ENCODE assay signal across 8 cellular contexts in genomic region chr16:18387767-18388166, GRCh38. TPM values are rescaled to one million over a fixed set of nuclear protein-coding genes. Genes with fewer than 3 reads are reported as not detected.
DNase-seq lines count a peak whose midpoint lies in the region; ATAC-seq, FAIRE-seq and TF ChIP-seq lines count a peak whose summit lies in the region.
"Not testable (repeated sequence)": the region's sequence is repeated elsewhere in the genome, so short reads cannot be mapped to it uniquely, and the experiment has no call there.
"Had no signal": no experiment of that assay in that cellular context is flagged by ENCODE, and none has a peak within 500 bp of the region (broad histone marks: within the 10 kb centered on the region; RNA-seq: fewer than 3 reads in every experiment).

No MANE protein-coding gene starts in this region.

- not testable (repeated sequence) for TF ChIP-seq CTCF in Panc1 (IDR thresholded peaks at IDR 0.05); HepG2 (CRISPR knock-in tag; IDR thresholded peaks at IDR 0.05)

- not testable (repeated sequence) for TF ChIP-seq EP300 in HepG2 (IDR thresholded peaks at IDR 0.05; ENCODE audit: low read depth in 2 of 2, low read length in 2 of 2); HepG2 (CRISPR knock-in tag; IDR thresholded peaks at IDR 0.05; ENCODE audit: borderline replicate concordance)

- WGBS in right cardiac atrium: no CpG with 5 or more reads among the region's 43 CpGs
- no CpG with 5 or more reads among the region's 43 CpGs for WGBS in HepG2 (ENCODE audit: low lambda C conversion rate)
- no CpG with 5 or more reads among the region's 43 CpGs for WGBS in aorta, 2 donors

- not testable (repeated sequence) for H3K9ac ChIP-seq in HepG2 (ENCODE audit: insufficient read depth, low read depth, low read length)

- not testable (repeated sequence) for TF ChIP-seq RAD21 in HepG2 (CRISPR knock-in tag; IDR thresholded peaks at IDR 0.05)

- H3K4me3 ChIP-seq in Panc1 (ENCODE audit: low read depth in 2 of 2, low read length in 2 of 2); right cardiac atrium (ENCODE audit: low read length); HepG2 (replicated peaks in 1 of 3; ENCODE audit: insufficient read depth in 1 of 3, low read depth in 2 of 3, low read length in 3 of 3); naive thymus-derived CD4-positive, alpha-beta T cell (ENCODE audit: low read length); aorta (ENCODE audit: low read length in 2 of 2): not testable (repeated sequence)

- H3K4me1 Mint-ChIP-seq in naive thymus-derived CD4-positive, alpha-beta T cell; stimulated activated naive CD8-positive, alpha-beta T cell treated with anti-CD3 and anti-CD28 coated beads, Interleukin-15, amount 100 ng/mL, for 72 hours: not testable (repeated sequence)

- intact Hi-C loops in Panc1 (cut with micrococcal nuclease; ENCODE audit: unreplicated experiment); right cardiac atrium (cut with DNase I); HepG2 (cut with micrococcal nuclease; ENCODE audit: unreplicated experiment); naive thymus-derived CD4-positive, alpha-beta T cell (cut with micrococcal nuclease); aorta (cut with DNase I): not testable (repeated sequence)

- ATAC-seq in Panc1 (peak; percentile 67), esophagus mucosa (peak; percentile 27), right cardiac atrium (peak; percentile 45 to 46), HepG2 (peak; percentile 14), aorta (ENCODE audit: low FRiP score) (peak; percentile 52)
- ATAC-seq in naive thymus-derived CD4-positive, alpha-beta T cell: peak; percentile 12
- peak; percentile 14 for ATAC-seq in stimulated activated naive CD8-positive, alpha-beta T cell treated with anti-CD3 and anti-CD28 coated beads, Interleukin-15, amount 100 ng/mL, for 72 hours

- H3K4me2 ChIP-seq in HepG2 (ENCODE audit: low read depth, low read length): not testable (repeated sequence)

- DNase-seq in Panc1 (ENCODE audit: low read depth, low spot score); right cardiac atrium; HepG2 (ENCODE audit: low spot score); naive thymus-derived CD4-positive, alpha-beta T cell; stimulated activated naive CD8-positive, alpha-beta T cell treated with anti-CD3 and anti-CD28 coated beads, Interleukin-15, amount 100 ng/mL, for 72 hours; aorta: not testable (repeated sequence)

- not testable (repeated sequence) for H2AFZ ChIP-seq in HepG2 (ENCODE audit: low read length)

- H3K27me3 ChIP-seq in Panc1 (ENCODE audit: control insufficient read depth, insufficient read depth, low read length); right cardiac atrium (ENCODE audit: control insufficient read depth, insufficient read depth); HepG2 (ENCODE audit: control insufficient read depth in 1 of 2, insufficient read depth in 2 of 2, low read length in 2 of 2); naive thymus-derived CD4-positive, alpha-beta T cell (ENCODE audit: control insufficient read depth in 2 of 2, insufficient read depth in 2 of 2, low read length in 2 of 2); aorta (ENCODE audit: control insufficient read depth in 1 of 2, insufficient read depth in 2 of 2, low read length in 1 of 2): not testable (repeated sequence)

- CTCF ChIA-PET in Panc1 (lab: Charles Lee); HepG2 (lab: Yijun Ruan, JAX; ENCODE audit: low intra/inter-chr PET ratio, low total read pairs); naive thymus-derived CD4-positive, alpha-beta T cell (lab: Charles Lee): not testable (repeated sequence)

- H4K20me1 ChIP-seq in HepG2 (ENCODE audit: insufficient read depth, low read length): not testable (repeated sequence)

- TF ChIP-seq POLR2A in HepG2 (IDR thresholded peaks at IDR 0.05; ENCODE audit: insufficient read depth in 1 of 2, low read depth in 2 of 2, low read length in 2 of 2): not testable (repeated sequence)

- H3K4me3 Mint-ChIP-seq in naive thymus-derived CD4-positive, alpha-beta T cell; stimulated activated naive CD8-positive, alpha-beta T cell treated with anti-CD3 and anti-CD28 coated beads, Interleukin-15, amount 100 ng/mL, for 72 hours: not testable (repeated sequence)

- H3K27ac ChIP-seq in Panc1 (ENCODE audit: low read length); right cardiac atrium (ENCODE audit: low read length); HepG2 (ENCODE audit: extremely low read length, insufficient read depth, low read length); naive thymus-derived CD4-positive, alpha-beta T cell (ENCODE audit: low read depth, low read length); aorta (ENCODE audit: low read depth in 1 of 2, low read length in 2 of 2): not testable (repeated sequence)

- not testable (repeated sequence) for FAIRE-seq in HepG2 (lab: Jason Lieb, UNC)

- H3K36me3 ChIP-seq in Panc1 (ENCODE audit: control insufficient read depth, insufficient read depth, low read length); HepG2 (replicated peaks in 1 of 2; ENCODE audit: control insufficient read depth in 1 of 2, insufficient read depth in 2 of 2, low read length in 2 of 2); naive thymus-derived CD4-positive, alpha-beta T cell (ENCODE audit: control insufficient read depth in 2 of 3, insufficient read depth in 3 of 3, low read length in 3 of 3); aorta (ENCODE audit: control insufficient read depth in 1 of 2, insufficient read depth in 2 of 2, low read length in 1 of 2): not testable (repeated sequence)

- not testable (repeated sequence) for BruUV-seq in Panc1 (replicated peaks; lab: Mats Ljungman, UMichigan)
- BruUV-seq in HepG2 (replicated peaks; lab: Mats Ljungman, UMichigan): TSS peak; percentile 46

- not testable (repeated sequence) for H3K27ac Mint-ChIP-seq in naive thymus-derived CD4-positive, alpha-beta T cell; stimulated activated naive CD8-positive, alpha-beta T cell treated with anti-CD3 and anti-CD28 coated beads, Interleukin-15, amount 100 ng/mL, for 72 hours

- POLR2A ChIA-PET in Panc1 (lab: Charles Lee); HepG2 (lab: Yijun Ruan, JAX); naive thymus-derived CD4-positive, alpha-beta T cell (lab: Charles Lee): not testable (repeated sequence)

- in situ Hi-C loops in Panc1 (cut with HindIII; ENCODE audit: low pct_unique_long_range_greater_than_20kb, low sequenced_read_pairs); HepG2 (cut with HindIII; ENCODE audit: extremely low pct_ligation_motif_present, low pct_unique_long_range_greater_than_20kb): not testable (repeated sequence)

- H3K27me3 Mint-ChIP-seq in naive thymus-derived CD4-positive, alpha-beta T cell; stimulated activated naive CD8-positive, alpha-beta T cell treated with anti-CD3 and anti-CD28 coated beads, Interleukin-15, amount 100 ng/mL, for 72 hours: not testable (repeated sequence)

- H3K36me3 Mint-ChIP-seq in naive thymus-derived CD4-positive, alpha-beta T cell: not testable (repeated sequence)

- not testable (repeated sequence) for H3K9me3 Mint-ChIP-seq in naive thymus-derived CD4-positive, alpha-beta T cell; stimulated activated naive CD8-positive, alpha-beta T cell treated with anti-CD3 and anti-CD28 coated beads, Interleukin-15, amount 100 ng/mL, for 72 hours

- not testable (repeated sequence) for H3K79me2 ChIP-seq in HepG2 (ENCODE audit: insufficient read depth, low read length)

- not testable (repeated sequence) for H3K4me1 ChIP-seq in Panc1 (ENCODE audit: control insufficient read depth, insufficient read depth, low read length); right cardiac atrium (ENCODE audit: control insufficient read depth, insufficient read depth, low read length); HepG2 (ENCODE audit: insufficient read depth, low read length); naive thymus-derived CD4-positive, alpha-beta T cell (ENCODE audit: control insufficient read depth in 2 of 2, insufficient read depth in 2 of 2, low read length in 2 of 2); aorta (ENCODE audit: control insufficient read depth in 1 of 2, insufficient read depth in 2 of 2, low read length in 2 of 2)

- not testable (repeated sequence) for H3K9me3 ChIP-seq in Panc1 (ENCODE audit: control insufficient read depth, insufficient read depth, low read depth, low read length); right cardiac atrium (ENCODE audit: control insufficient read depth, low read length); HepG2 (ENCODE audit: low read length); naive thymus-derived CD4-positive, alpha-beta T cell (ENCODE audit: control insufficient read depth in 2 of 3, low read length in 3 of 3); aorta (ENCODE audit: control insufficient read depth, low read length)

RNA-seq across cellular contexts. Expression of gene NPIPA8, which starts 51.2 kb away (rescaled TPM):
- total RNA-seq in Panc1 (2021; ENCODE audit: unreplicated experiment) (0.18 TPM), esophagus mucosa (5.8 TPM), right cardiac atrium (under 1 TPM in 3 of 4 donors, not detected in 1; 0.15 to 0.53 (median 0.29) TPM), HepG2 (2016; rRNA removed; fragmentation: Illumina TruSeq; extraction: Trizol) (0.24 TPM in 2 replicates), aorta (1 to 10 TPM; 1.7 to 2.2 TPM)
- polyA plus RNA-seq in Panc1 (2012; ENCODE audit: insufficient read length): 0.24 TPM
- polyA plus RNA-seq in right cardiac atrium (3.9 TPM), HepG2 (2011; rRNA removed) (0.34 and 0.38 TPM in 2 replicates), aorta (10 to 100 TPM in 1 of 2 donors, 1 to 10 TPM in 1; 4.0 to 41.6 TPM)
- total RNA-seq in HepG2 (2016; cell fraction: cytosol; rRNA removed; fragmentation: Illumina TruSeq; extraction: Trizol; ENCODE audit: low read depth): 0.71 TPM in 2 replicates
- total RNA-seq in HepG2 (2016; cell fraction: insoluble cytoplasmic fraction; rRNA removed; fragmentation: Illumina TruSeq; extraction: Trizol): 0.19 and 0.41 TPM in 2 replicates
- 0.25 and 0.38 TPM in 2 replicates for total RNA-seq in HepG2 (2016; cell fraction: membrane; rRNA removed; fragmentation: Illumina TruSeq; extraction: Trizol)
- 0.25 and 1.1 TPM in 2 replicates for total RNA-seq in HepG2 (2016; cell fraction: nucleus; rRNA removed; fragmentation: Illumina TruSeq; extraction: Trizol)
- polyA plus RNA-seq in HepG2 (2011; cell fraction: cytosol; rRNA removed): 12.0 and 19.0 TPM in 2 replicates
- 0.85 and 1.4 TPM in 2 replicates for polyA plus RNA-seq in HepG2 (2011; cell fraction: nucleus; rRNA removed)
- 0.35 and 0.57 TPM in 2 replicates for polyA plus RNA-seq in HepG2 (2012)
- 0.77 TPM in 1 of 2 replicates, not detected in the other for polyA plus RNA-seq in HepG2 (2016; cell fraction: cytosol; fragmentation: Illumina TruSeq; extraction: Trizol; ENCODE audit: low read depth)
- 0.47 TPM in 1 of 2 replicates, not detected in the other for polyA plus RNA-seq in HepG2 (2016; cell fraction: insoluble cytoplasmic fraction; fragmentation: Illumina TruSeq; extraction: Trizol; ENCODE audit: low read depth)
- 0.13 and 0.27 TPM in 2 replicates for polyA plus RNA-seq in HepG2 (2016; cell fraction: membrane; fragmentation: Illumina TruSeq; extraction: Trizol; ENCODE audit: low read depth)
- polyA plus RNA-seq in HepG2 (2016; cell fraction: nucleus; fragmentation: Illumina TruSeq; extraction: Trizol; ENCODE audit: insufficient read depth, low read depth): 1.2 and 2.4 TPM in 2 replicates
- 0.22 and 0.23 TPM in 2 replicates for polyA minus RNA-seq in HepG2 (2011; rRNA and poly(A)+ RNA removed; ENCODE audit: low replicate concordance)
- 0.49 TPM in 1 of 2 replicates, not detected in the other for polyA minus RNA-seq in HepG2 (2011; cell fraction: cytosol; rRNA and poly(A)+ RNA removed)
- polyA minus RNA-seq in HepG2 (2011; cell fraction: nucleus; rRNA and poly(A)+ RNA removed): 0.50 and 1.5 TPM in 2 replicates
- 10 to 100 TPM in 2 of 5 experiments, 1 to 10 TPM in 1, not detected in 2; 1.0 to 87.6 (median 67.6) TPM for total RNA-seq in naive thymus-derived CD4-positive, alpha-beta T cell
- polyA plus RNA-seq in naive thymus-derived CD4-positive, alpha-beta T cell: 1 to 10 TPM in 1 of 2 donors, not detected in 1; 4.1 TPM
- total RNA-seq: Calu3 had no signal

Comparison
In these comparisons a context has a peak if more than half of its experiments do, and no peak if none do; other contexts are left out.
1. ATAC-seq: peak in every context shown above with its lines; median percentile 67 in Panc1; 52 in aorta; 46 in right cardiac atrium; 27 in esophagus mucosa; 14 in HepG2; 14 in stimulated activated naive CD8-positive, alpha-beta T cell treated with anti-CD3 and anti-CD28 coated beads, Interleukin-15, amount 100 ng/mL, for 72 hours; 12 in naive thymus-derived CD4-positive, alpha-beta T cell.